Comparison of ENCODE assay signal across 2 cellular contexts in genomic region chr4:74414149-74414809, GRCh38.
TF ChIP-seq lines count a peak whose summit lies in the region.

No MANE protein-coding gene starts in this region.

TF ChIP-seq in HCT116, 20 proteins besides CTCF, POLR2A, EP300 and RAD21:
- TF ChIP-seq ZNF274 (IDR thresholded peaks at IDR 0.05; ENCODE audit: low read depth, low read length), result no peak
- TF ChIP-seq ATF3 (IDR thresholded peaks at IDR 0.05), result 0 out of 2 replicates have a peak, but pooled peaks have one; percentile 34
- no peak for TF ChIP-seq JUND (IDR thresholded peaks at IDR 0.05)
- no peak; the same call in 1 of the 2 replicates for TF ChIP-seq SP1 (IDR thresholded peaks at IDR 0.05; ENCODE audit: low read depth)
- no peak for TF ChIP-seq ELF1 (IDR thresholded peaks at IDR 0.05; ENCODE audit: borderline replicate concordance, low read depth)
- TF ChIP-seq EGR1 (IDR thresholded peaks at IDR 0.05; ENCODE audit: low read depth), result peak; percentile 50
- no peak for TF ChIP-seq EZH2 (IDR thresholded peaks at IDR 0.05)
- TF ChIP-seq, protein P1, sequence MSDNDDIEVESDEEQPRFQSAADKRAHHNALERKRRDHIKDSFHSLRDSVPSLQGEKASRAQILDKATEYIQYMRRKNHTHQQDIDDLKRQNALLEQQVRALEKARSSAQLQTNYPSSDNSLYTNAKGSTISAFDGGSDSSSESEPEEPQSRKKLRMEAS (IDR thresholded peaks at IDR 0.05), result no peak
- TF ChIP-seq FOSL1 (IDR thresholded peaks at IDR 0.05; ENCODE audit: low read depth), result no peak
- TF ChIP-seq YY1 (IDR thresholded peaks at IDR 0.05; ENCODE audit: extremely low read depth, insufficient replicate concordance, low read depth, low read length), result no peak
- no peak for TF ChIP-seq POLR2AphosphoS5 (IDR thresholded peaks at IDR 0.05; ENCODE audit: low read depth, low read length)
- peak; percentile 76 for TF ChIP-seq TCF7L2 (IDR thresholded peaks at IDR 0.05; ENCODE audit: borderline replicate concordance, extremely low read depth, insufficient read depth, insufficient read length)
- no peak for TF ChIP-seq ZBTB33 (IDR thresholded peaks at IDR 0.05; ENCODE audit: extremely low read depth, insufficient replicate concordance, low read length)
- no peak for TF ChIP-seq SIN3A (IDR thresholded peaks at IDR 0.05; ENCODE audit: low read depth)
- TF ChIP-seq, protein P2, sequence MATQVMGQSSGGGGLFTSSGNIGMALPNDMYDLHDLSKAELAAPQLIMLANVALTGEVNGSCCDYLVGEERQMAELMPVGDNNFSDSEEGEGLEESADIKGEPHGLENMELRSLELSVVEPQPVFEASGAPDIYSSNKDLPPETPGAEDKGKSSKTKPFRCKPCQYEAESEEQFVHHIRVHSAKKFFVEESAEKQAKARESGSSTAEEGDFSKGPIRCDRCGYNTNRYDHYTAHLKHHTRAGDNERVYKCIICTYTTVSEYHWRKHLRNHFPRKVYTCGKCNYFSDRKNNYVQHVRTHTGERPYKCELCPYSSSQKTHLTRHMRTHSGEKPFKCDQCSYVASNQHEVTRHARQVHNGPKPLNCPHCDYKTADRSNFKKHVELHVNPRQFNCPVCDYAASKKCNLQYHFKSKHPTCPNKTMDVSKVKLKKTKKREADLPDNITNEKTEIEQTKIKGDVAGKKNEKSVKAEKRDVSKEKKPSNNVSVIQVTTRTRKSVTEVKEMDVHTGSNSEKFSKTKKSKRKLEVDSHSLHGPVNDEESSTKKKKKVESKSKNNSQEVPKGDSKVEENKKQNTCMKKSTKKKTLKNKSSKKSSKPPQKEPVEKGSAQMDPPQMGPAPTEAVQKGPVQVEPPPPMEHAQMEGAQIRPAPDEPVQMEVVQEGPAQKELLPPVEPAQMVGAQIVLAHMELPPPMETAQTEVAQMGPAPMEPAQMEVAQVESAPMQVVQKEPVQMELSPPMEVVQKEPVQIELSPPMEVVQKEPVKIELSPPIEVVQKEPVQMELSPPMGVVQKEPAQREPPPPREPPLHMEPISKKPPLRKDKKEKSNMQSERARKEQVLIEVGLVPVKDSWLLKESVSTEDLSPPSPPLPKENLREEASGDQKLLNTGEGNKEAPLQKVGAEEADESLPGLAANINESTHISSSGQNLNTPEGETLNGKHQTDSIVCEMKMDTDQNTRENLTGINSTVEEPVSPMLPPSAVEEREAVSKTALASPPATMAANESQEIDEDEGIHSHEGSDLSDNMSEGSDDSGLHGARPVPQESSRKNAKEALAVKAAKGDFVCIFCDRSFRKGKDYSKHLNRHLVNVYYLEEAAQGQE (IDR thresholded peaks at IDR 0.05; ENCODE audit: low read depth), result no peak
- TF ChIP-seq CBX3 (IDR thresholded peaks at IDR 0.05; ENCODE audit: low read depth), result no peak
- TF ChIP-seq ZFX (IDR thresholded peaks at IDR 0.05), result no peak
- no peak for TF ChIP-seq EZH2phosphoT487 (IDR thresholded peaks at IDR 0.05; ENCODE audit: borderline replicate concordance)
- TF ChIP-seq SRF (IDR thresholded peaks at IDR 0.05; ENCODE audit: low read depth), result no peak
- TF ChIP-seq CEBPB (IDR thresholded peaks at IDR 0.05; ENCODE audit: low read depth), result peak; percentile 67

TF ChIP-seq in K562, 482 proteins besides CTCF, POLR2A, EP300 and RAD21:
- no peak for TF ChIP-seq NONO (IDR thresholded peaks at IDR 0.05; ENCODE audit: low read depth in 2 of 2, low read length in 1 of 2)
- 0 out of 2 replicates have a peak, but pooled peaks have one; percentile 26 for TF ChIP-seq LEF1 (IDR thresholded peaks at IDR 0.05)
- no peak for TF ChIP-seq ZNF830 (CRISPR knock-in tag; IDR thresholded peaks at IDR 0.05)
- no peak for TF ChIP-seq PYGO2 (tag; IDR thresholded peaks at IDR 0.05)
- TF ChIP-seq CEBPG (CRISPR knock-in tag; IDR thresholded peaks at IDR 0.05), result no peak
- peak; percentile 17 to 77; a peak in 2 of 4 replicates for TF ChIP-seq CEBPG (tag; conservative IDR thresholded peaks at IDR 0.05 in 1 of 2, IDR thresholded peaks at IDR 0.05 in 1 of 2)
- TF ChIP-seq, protein P3, sequence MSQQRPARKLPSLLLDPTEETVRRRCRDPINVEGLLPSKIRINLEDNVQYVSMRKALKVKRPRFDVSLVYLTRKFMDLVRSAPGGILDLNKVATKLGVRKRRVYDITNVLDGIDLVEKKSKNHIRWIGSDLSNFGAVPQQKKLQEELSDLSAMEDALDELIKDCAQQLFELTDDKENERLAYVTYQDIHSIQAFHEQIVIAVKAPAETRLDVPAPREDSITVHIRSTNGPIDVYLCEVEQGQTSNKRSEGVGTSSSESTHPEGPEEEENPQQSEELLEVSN (IDR thresholded peaks at IDR 0.05; ENCODE audit: borderline replicate concordance in 1 of 2, extremely low read depth in 1 of 2, insufficient read depth in 1 of 2, insufficient read length in 1 of 2, low read depth in 1 of 2, low read length in 1 of 2, poor library complexity in 1 of 2, severe bottlenecking in 1 of 2), result no peak
- TF ChIP-seq ATF3 (IDR thresholded peaks at IDR 0.05), result peak; percentile 62
- no peak for TF ChIP-seq ATF3 (CRISPR knock-in tag; conservative IDR thresholded peaks at IDR 0.05)
- TF ChIP-seq STAT5A (IDR thresholded peaks at IDR 0.05; ENCODE audit: borderline replicate concordance, low read length), result no peak
- TF ChIP-seq, protein P4, sequence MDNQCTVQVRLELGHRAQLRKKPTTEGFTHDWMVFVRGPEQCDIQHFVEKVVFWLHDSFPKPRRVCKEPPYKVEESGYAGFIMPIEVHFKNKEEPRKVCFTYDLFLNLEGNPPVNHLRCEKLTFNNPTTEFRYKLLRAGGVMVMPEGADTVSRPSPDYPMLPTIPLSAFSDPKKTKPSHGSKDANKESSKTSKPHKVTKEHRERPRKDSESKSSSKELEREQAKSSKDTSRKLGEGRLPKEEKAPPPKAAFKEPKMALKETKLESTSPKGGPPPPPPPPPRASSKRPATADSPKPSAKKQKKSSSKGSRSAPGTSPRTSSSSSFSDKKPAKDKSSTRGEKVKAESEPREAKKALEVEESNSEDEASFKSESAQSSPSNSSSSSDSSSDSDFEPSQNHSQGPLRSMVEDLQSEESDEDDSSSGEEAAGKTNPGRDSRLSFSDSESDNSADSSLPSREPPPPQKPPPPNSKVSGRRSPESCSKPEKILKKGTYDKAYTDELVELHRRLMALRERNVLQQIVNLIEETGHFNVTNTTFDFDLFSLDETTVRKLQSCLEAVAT (IDR thresholded peaks at IDR 0.05), result no peak
- TF ChIP-seq CEBPB (tag; IDR thresholded peaks at IDR 0.05), result peak; percentile 34; the same call in 1 of the 2 replicates
- no peak for TF ChIP-seq ZNF395 (CRISPR knock-in tag; IDR thresholded peaks at IDR 0.05)
